In the genomic region with DNA sequence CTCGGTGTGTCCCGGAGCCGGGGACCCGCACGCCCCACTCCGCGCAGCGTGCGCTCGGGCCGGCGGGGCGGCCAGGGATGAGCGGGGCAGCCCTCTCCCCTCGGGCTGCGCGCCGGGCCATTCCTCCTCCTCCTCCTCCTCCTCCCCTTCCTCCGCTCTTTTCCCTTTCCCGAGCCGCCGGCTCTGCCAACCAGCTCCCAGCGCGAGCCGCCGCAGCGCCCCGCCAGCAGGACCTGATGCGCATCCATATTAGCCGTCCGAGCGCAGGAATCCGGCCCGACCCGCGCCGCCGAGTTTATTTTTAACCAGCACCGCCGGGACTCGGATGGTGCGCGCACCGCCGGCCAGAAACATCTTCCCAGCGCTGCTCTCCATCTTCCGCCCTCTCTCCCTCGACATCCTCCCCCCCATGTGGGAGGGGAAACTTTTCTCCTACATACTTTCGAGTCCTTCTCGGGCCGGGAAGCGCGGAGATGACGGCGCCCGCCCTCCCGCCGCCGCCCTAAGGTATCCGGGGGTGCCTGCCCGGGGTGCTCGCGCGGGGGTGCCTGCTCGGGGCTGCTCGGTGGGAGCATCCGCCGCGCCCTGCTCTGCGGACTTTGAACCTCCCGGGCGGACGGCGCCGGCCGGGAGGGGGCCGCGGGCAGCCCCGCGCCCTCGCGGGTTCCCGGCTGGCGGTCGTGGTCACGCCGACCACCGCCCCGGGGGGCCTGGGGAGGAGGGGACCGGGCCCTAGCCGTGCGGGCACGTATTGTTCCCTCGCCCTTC, we compare ENCODE assay signal across 1 cellular context.
TF ChIP-seq lines count a peak whose summit lies in the region.

No MANE protein-coding gene starts in this region.

TF ChIP-seq in HepG2, 621 proteins besides CTCF, POLR2A, EP300 and RAD21 (continued from another document and continues in another):
- TF ChIP-seq REPIN1 (CRISPR knock-in tag; IDR thresholded peaks at IDR 0.05; ENCODE audit: borderline replicate concordance, low read depth) (no peak), ZNF768 (CRISPR knock-in tag; IDR thresholded peaks at IDR 0.05) (no peak), ZMYM3 (CRISPR knock-in tag; IDR thresholded peaks at IDR 0.05) (no peak), KLF11 (CRISPR knock-in tag; IDR thresholded peaks at IDR 0.05) (no peak), TGIF2 (CRISPR knock-in tag; IDR thresholded peaks at IDR 0.05) (no peak), ZBTB38 (CRISPR knock-in tag; IDR thresholded peaks at IDR 0.05) (no peak), CBFB (CRISPR knock-in tag; IDR thresholded peaks at IDR 0.05) (peak; percentile 26; the same call in 1 of the 2 replicates), ZNF101 (CRISPR knock-in tag; IDR thresholded peaks at IDR 0.05; ENCODE audit: borderline replicate concordance, low read depth) (no peak), BORCS8-MEF2B (CRISPR knock-in tag; IDR thresholded peaks at IDR 0.05) (no peak; the same call in 1 of the 2 replicates), HOXA5 (CRISPR knock-in tag; IDR thresholded peaks at IDR 0.05) (0 out of 2 replicates have a peak, but pooled peaks have one; percentile 44), ZSCAN21 (CRISPR knock-in tag; IDR thresholded peaks at IDR 0.05; ENCODE audit: borderline replicate concordance) (no peak), ZNF224 (CRISPR knock-in tag; IDR thresholded peaks at IDR 0.05) (peak; percentile 77; the same call in 1 of the 2 replicates), POGZ (CRISPR knock-in tag; IDR thresholded peaks at IDR 0.05) (peak; percentile 36; the same call in 1 of the 2 replicates), POLR2AphosphoS2 (IDR thresholded peaks at IDR 0.05; ENCODE audit: low read depth, low read length) (no peak), MAF1 (CRISPR knock-in tag; IDR thresholded peaks at IDR 0.05; ENCODE audit: borderline replicate concordance) (0 out of 2 replicates have a peak, but pooled peaks have one; percentile 54), ATF1 (CRISPR knock-in tag; IDR thresholded peaks at IDR 0.05) (no peak), ZNF232 (CRISPR knock-in tag; IDR thresholded peaks at IDR 0.05; ENCODE audit: borderline replicate concordance) (no peak), ZNF547 (CRISPR knock-in tag; IDR thresholded peaks at IDR 0.05) (no peak), ZNF737 (CRISPR knock-in tag; IDR thresholded peaks at IDR 0.05; ENCODE audit: borderline replicate concordance) (no peak), FOXA1 (IDR thresholded peaks at IDR 0.05) (no peak), FOXA1 (CRISPR knock-in tag; IDR thresholded peaks at IDR 0.05) (no peak), ZFP82 (CRISPR knock-in tag; IDR thresholded peaks at IDR 0.05; ENCODE audit: borderline replicate concordance) (peak; percentile 70; the same call in 1 of the 2 replicates), NFIB (CRISPR knock-in tag; IDR thresholded peaks at IDR 0.05; ENCODE audit: borderline replicate concordance) (no peak), ATAD3A (CRISPR knock-in tag; IDR thresholded peaks at IDR 0.05) (no peak), XRCC5 (optimal IDR thresholded peaks at IDR 0.05; ENCODE audit: low read length) (peak; percentile 27), KDM6A (CRISPR knock-in tag; IDR thresholded peaks at IDR 0.05; ENCODE audit: low read depth) (no peak; the same call in 1 of the 2 replicates), RFX5 (IDR thresholded peaks at IDR 0.05; ENCODE audit: low read depth, low read length) (no peak), CREB1 (IDR thresholded peaks at IDR 0.05) (no peak), CREB1 (CRISPR knock-in tag; IDR thresholded peaks at IDR 0.05) (no peak), ZNF569 (CRISPR knock-in tag; IDR thresholded peaks at IDR 0.05; ENCODE audit: borderline replicate concordance) (no peak), ZNF180 (CRISPR knock-in tag; IDR thresholded peaks at IDR 0.05; ENCODE audit: borderline replicate concordance, low read depth) (no peak), STAG1 (CRISPR knock-in tag; IDR thresholded peaks at IDR 0.05) (no peak; the same call in 1 of the 2 replicates), ZNF468 (CRISPR knock-in tag; IDR thresholded peaks at IDR 0.05) (no peak), ZNF761 (CRISPR knock-in tag; conservative IDR thresholded peaks at IDR 0.05) (no peak), ZNF713 (CRISPR knock-in tag; IDR thresholded peaks at IDR 0.05) (no peak), ZNF333 (CRISPR knock-in tag; IDR thresholded peaks at IDR 0.05; ENCODE audit: borderline replicate concordance) (no peak), ZNF383 (CRISPR knock-in tag; IDR thresholded peaks at IDR 0.05; ENCODE audit: borderline replicate concordance) (no peak), FOXK1 (CRISPR knock-in tag; IDR thresholded peaks at IDR 0.05; ENCODE audit: borderline replicate concordance, low read depth) (peak; percentile 33; the same call in 1 of the 2 replicates), RFX1 (IDR thresholded peaks at IDR 0.05) (no peak), FOXO1 (CRISPR knock-in tag; IDR thresholded peaks at IDR 0.05) (peak; percentile 51), NR3C1 (CRISPR knock-in tag; IDR thresholded peaks at IDR 0.05) (no peak), SAP130 (CRISPR knock-in tag; IDR thresholded peaks at IDR 0.05; ENCODE audit: low read depth) (peak; percentile 21; the same call in 1 of the 2 replicates), RAD51 (IDR thresholded peaks at IDR 0.05; ENCODE audit: borderline replicate concordance) (no peak), ZNF790 (CRISPR knock-in tag; IDR thresholded peaks at IDR 0.05; ENCODE audit: borderline replicate concordance) (0 out of 2 replicates have a peak, but pooled peaks have one; percentile 53)
- TF ChIP-seq, protein P1, sequence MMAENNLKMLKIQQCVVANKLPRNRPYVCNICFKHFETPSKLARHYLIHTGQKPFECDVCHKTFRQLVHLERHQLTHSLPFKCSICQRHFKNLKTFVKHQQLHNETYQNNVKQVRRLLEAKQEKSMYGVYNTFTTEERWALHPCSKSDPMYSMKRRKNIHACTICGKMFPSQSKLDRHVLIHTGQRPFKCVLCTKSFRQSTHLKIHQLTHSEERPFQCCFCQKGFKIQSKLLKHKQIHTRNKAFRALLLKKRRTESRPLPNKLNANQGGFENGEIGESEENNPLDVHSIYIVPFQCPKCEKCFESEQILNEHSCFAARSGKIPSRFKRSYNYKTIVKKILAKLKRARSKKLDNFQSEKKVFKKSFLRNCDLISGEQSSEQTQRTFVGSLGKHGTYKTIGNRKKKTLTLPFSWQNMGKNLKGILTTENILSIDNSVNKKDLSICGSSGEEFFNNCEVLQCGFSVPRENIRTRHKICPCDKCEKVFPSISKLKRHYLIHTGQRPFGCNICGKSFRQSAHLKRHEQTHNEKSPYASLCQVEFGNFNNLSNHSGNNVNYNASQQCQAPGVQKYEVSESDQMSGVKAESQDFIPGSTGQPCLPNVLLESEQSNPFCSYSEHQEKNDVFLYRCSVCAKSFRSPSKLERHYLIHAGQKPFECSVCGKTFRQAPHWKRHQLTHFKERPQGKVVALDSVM (CRISPR knock-in tag; IDR thresholded peaks at IDR 0.05), result no peak
- TF ChIP-seq, protein P2, sequence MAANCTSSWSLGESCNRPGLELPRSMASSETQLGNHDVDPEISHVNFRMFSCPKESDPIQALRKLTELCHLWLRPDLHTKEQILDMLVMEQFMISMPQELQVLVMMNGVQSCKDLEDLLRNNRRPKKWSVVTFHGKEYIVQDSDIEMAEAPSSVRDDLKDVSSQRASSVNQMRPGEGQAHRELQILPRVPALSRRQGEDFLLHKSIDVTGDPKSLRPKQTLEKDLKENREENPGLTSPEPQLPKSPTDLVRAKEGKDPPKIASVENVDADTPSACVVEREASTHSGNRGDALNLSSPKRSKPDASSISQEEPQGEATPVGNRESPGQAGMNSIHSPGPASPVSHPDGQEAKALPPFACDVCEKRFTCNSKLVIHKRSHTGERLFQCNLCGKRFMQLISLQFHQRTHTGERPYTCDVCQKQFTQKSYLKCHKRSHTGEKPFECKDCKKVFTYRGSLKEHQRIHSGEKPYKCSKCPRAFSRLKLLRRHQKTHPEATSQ (CRISPR knock-in tag; IDR thresholded peaks at IDR 0.05; ENCODE audit: borderline replicate concordance), result no peak
- TF ChIP-seq, protein P3, sequence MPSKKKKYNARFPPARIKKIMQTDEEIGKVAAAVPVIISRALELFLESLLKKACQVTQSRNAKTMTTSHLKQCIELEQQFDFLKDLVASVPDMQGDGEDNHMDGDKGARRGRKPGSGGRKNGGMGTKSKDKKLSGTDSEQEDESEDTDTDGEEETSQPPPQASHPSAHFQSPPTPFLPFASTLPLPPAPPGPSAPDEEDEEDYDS (CRISPR knock-in tag; IDR thresholded peaks at IDR 0.05), result peak; percentile 46; the same call in 1 of the 2 replicates
- TF ChIP-seq, protein P4, sequence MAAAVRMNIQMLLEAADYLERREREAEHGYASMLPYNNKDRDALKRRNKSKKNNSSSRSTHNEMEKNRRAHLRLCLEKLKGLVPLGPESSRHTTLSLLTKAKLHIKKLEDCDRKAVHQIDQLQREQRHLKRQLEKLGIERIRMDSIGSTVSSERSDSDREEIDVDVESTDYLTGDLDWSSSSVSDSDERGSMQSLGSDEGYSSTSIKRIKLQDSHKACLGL (CRISPR knock-in tag; IDR thresholded peaks at IDR 0.05), result no peak; the same call in 1 of the 2 replicates
- TF ChIP-seq, protein P5, sequence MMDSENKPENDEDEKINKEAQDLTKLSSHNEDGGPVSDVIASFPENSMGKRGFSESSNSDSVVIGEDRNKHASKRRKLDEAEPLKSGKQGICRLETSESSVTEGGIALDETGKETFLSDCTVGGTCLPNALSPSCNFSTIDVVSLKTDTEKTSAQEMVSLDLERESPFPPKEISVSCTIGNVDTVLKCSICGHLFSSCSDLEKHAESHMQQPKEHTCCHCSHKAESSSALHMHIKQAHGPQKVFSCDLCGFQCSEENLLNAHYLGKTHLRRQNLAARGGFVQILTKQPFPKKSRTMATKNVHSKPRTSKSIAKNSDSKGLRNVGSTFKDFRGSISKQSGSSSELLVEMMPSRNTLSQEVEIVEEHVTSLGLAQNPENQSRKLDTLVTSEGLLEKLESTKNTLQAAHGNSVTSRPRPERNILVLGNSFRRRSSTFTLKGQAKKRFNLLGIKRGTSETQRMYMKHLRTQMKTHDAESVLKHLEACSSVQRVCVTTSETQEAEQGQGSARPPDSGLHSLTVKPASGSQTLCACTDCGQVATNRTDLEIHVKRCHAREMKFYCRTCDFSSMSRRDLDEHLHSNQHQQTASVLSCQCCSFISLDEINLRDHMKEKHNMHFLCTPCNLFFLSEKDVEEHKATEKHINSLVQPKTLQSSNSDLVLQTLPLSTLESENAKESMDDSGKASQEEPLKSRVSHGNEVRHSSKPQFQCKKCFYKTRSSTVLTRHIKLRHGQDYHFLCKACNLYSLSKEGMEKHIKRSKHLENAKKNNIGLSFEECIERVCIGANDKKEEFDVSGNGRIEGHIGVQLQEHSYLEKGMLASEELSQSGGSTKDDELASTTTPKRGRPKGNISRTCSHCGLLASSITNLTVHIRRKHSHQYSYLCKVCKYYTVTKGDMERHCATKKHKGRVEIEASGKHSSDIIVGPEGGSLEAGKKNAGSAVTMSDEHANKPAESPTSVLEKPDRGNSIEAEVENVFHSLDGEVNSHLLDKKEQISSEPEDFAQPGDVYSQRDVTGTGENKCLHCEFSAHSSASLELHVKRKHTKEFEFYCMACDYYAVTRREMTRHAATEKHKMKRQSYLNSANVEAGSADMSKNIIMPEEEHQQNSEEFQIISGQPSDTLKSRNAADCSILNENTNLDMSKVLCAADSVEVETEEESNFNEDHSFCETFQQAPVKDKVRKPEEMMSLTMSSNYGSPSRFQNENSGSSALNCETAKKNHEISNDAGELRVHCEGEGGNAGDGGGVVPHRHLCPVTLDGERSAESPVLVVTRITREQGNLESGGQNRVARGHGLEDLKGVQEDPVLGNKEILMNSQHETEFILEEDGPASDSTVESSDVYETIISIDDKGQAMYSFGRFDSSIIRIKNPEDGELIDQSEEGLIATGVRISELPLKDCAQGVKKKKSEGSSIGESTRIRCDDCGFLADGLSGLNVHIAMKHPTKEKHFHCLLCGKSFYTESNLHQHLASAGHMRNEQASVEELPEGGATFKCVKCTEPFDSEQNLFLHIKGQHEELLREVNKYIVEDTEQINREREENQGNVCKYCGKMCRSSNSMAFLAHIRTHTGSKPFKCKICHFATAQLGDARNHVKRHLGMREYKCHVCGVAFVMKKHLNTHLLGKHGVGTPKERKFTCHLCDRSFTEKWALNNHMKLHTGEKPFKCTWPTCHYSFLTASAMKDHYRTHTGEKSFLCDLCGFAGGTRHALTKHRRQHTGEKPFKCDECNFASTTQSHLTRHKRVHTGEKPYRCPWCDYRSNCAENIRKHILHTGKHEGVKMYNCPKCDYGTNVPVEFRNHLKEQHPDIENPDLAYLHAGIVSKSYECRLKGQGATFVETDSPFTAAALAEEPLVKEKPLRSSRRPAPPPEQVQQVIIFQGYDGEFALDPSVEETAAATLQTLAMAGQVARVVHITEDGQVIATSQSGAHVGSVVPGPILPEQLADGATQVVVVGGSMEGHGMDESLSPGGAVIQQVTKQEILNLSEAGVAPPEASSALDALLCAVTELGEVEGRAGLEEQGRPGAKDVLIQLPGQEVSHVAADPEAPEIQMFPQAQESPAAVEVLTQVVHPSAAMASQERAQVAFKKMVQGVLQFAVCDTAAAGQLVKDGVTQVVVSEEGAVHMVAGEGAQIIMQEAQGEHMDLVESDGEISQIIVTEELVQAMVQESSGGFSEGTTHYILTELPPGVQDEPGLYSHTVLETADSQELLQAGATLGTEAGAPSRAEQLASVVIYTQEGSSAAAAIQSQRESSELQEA (CRISPR knock-in tag; IDR thresholded peaks at IDR 0.05; ENCODE audit: not compliant biosample characterization), result peak; percentile 78
- TF ChIP-seq, protein P6, sequence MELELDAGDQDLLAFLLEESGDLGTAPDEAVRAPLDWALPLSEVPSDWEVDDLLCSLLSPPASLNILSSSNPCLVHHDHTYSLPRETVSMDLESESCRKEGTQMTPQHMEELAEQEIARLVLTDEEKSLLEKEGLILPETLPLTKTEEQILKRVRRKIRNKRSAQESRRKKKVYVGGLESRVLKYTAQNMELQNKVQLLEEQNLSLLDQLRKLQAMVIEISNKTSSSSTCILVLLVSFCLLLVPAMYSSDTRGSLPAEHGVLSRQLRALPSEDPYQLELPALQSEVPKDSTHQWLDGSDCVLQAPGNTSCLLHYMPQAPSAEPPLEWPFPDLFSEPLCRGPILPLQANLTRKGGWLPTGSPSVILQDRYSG (CRISPR knock-in tag; IDR thresholded peaks at IDR 0.05), result no peak
- TF ChIP-seq, protein P7, sequence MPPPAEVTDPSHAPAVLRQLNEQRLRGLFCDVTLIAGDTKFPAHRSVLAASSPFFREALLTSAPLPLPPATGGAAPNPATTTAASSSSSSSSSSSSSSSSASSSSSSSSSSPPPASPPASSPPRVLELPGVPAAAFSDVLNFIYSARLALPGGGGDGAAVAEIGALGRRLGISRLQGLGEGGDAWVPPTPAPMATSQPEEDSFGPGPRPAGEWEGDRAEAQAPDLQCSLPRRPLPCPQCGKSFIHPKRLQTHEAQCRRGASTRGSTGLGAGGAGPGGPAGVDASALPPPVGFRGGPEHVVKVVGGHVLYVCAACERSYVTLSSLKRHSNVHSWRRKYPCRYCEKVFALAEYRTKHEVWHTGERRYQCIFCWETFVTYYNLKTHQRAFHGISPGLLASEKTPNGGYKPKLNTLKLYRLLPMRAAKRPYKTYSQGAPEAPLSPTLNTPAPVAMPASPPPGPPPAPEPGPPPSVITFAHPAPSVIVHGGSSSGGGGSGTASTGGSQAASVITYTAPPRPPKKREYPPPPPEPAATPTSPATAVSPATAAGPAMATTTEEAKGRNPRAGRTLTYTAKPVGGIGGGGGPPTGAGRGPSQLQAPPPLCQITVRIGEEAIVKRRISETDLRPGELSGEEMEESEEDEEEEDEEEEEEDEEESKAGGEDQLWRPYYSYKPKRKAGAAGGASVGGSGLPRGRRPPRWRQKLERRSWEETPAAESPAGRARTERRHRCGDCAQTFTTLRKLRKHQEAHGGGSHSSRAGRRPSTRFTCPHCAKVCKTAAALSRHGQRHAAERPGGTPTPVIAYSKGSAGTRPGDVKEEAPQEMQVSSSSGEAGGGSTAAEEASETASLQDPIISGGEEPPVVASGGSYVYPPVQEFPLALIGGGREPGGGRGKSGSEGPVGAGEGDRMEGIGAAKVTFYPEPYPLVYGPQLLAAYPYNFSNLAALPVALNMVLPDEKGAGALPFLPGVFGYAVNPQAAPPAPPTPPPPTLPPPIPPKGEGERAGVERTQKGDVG (CRISPR knock-in tag; IDR thresholded peaks at IDR 0.05; ENCODE audit: borderline replicate concordance), result no peak
